ENCODE assay signal across 9 cellular contexts in genomic region chr14:91872011-91872476, GRCh38. TPM values are rescaled to one million over a fixed set of nuclear protein-coding genes. Genes with fewer than 3 reads are reported as not detected.
DNase-seq lines count a peak whose midpoint lies in the region; ATAC-seq and TF ChIP-seq lines count a peak whose summit lies in the region.
"Had no signal": no experiment of that assay in that cellular context is flagged by ENCODE, and none has a peak within 500 bp of the region (broad histone marks: within the 10 kb centered on the region; RNA-seq: fewer than 3 reads in every experiment).

No MANE protein-coding gene starts in this region.

- no peaks in the 10 kb centered on the region for H3K36me3 ChIP-seq in thyroid gland

- 60 to 84% methylated on average over 3 of the region's 3 CpGs for WGBS in thyroid gland, 2 donors

- ATAC-seq in GM18909 (IDR thresholded peaks at IDR 0.05; ENCODE audit: poor library complexity, unreplicated experiment) (peak; percentile 64), HG03060 (IDR thresholded peaks at IDR 0.05; ENCODE audit: low read depth, unreplicated experiment) (peak; percentile 37), Right ventricle myocardium superior (ENCODE audit: poor library complexity) (peak; percentile 43), GM21360 (IDR thresholded peaks at IDR 0.05; ENCODE audit: unreplicated experiment) (no peak)

- H3K4me1 ChIP-seq in thyroid gland: peaks cover 15 to 24% of the 10 kb centered on the region in 2 donors

- DNase-seq in activated CD4-positive, alpha-beta T cell treated with anti-CD3 and anti-CD28 coated beads for 1 hour: peak; percentile 34
- peak; percentile 69 for DNase-seq in Right ventricle myocardium superior
- DNase-seq in thyroid gland: no peak
- DNase-seq in NCI-H187 treated with DMSO at 0.1 percent for 48 hours (lab: John Stamatoyannopoulos, UW): no peak
- no peak for DNase-seq in NCI-H2081 (lab: John Stamatoyannopoulos, UW)

- H3K4me3 ChIP-seq in thyroid gland (replicated peaks in 1 of 3): no peak overlapping the region

- TF ChIP-seq CTCF in thyroid gland (IDR thresholded peaks at IDR 0.05): no peak

- intact Hi-C loops in Right ventricle myocardium superior (cut with DNase I): no loop called here
- intact Hi-C loops in thyroid gland (cut with DNase I): no loop called here

- H3K27me3 ChIP-seq in thyroid gland: no peaks in the 10 kb centered on the region

- H3K9me3 ChIP-seq in thyroid gland: no peaks in the 10 kb centered on the region

- peak overlapping the region; percentile 33 to 41 (median 35) for H3K27ac ChIP-seq in thyroid gland

- TF ChIP-seq POLR2A in thyroid gland (IDR thresholded peaks at IDR 0.05): no peak

RNA-seq across cellular contexts. Expression of gene TC2N, which starts 4.7 kb away (rescaled TPM):
- total RNA-seq in Right ventricle myocardium superior: 11.1 TPM
- total RNA-seq in thyroid gland: 100 to 1,000 TPM in 1 of 4 donors, 10 to 100 TPM in 3; 57.5 to 102 (median 78.0) TPM
- total RNA-seq: LHCN-M2 had no signal

Comparison
In these comparisons a context has a peak if more than half of its experiments do, and no peak if none do; other contexts are left out.
1. DNase-seq: peak in activated CD4-positive, alpha-beta T cell treated with anti-CD3 and anti-CD28 coated beads for 1 hour (single experiment) and Right ventricle myocardium superior (single experiment); none in thyroid gland (0 of 2), NCI-H187 treated with DMSO at 0.1 percent for 48 hours (single experiment) and NCI-H2081 (0 of 2).